ENCODE assay signal across 6 cellular contexts in the genomic region with DNA sequence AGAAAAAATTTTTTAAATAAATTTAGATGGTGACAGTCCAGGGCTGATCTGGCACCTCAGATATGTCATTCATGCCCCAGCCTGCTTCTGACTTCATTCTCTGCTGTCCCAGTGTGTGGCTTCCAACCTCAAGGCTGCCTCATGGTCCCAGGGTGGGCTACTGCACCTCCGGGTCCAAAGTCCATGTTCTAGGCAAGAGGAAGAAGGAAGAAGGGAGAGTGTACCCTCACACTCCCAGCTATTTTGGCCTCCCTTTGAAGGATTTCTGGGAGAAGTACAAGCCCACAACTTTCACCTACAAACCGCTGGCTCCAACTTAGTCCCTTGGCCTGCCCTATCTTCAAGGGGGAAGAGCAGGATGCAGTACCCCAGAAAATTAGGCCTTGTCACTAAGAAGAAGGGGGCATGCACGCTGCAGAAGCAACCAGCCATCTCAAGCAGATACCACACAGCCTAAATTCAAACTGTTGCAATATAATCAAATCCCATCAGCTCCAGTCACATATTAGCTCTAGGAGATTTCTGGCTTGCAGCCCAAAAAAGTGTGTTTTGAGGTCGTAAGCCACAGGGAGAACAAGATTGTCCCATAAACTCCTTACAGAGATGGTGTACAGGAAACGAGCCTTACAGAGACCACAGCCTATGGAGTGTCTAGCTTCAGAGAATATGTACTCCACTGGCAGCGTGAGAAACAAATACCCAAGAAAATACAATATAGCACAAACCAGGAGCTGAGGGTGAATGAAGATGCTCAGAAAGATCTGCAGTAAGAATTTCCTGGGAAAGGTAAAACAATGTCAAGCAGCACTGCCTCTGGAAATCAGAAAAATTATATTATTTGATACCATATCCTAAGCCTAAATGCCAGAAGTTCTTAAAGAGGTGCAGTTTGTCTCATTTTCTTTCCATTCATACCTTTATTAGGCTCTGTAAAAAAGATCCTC. TPM values are rescaled to one million over a fixed set of nuclear protein-coding genes. Genes with fewer than 3 reads are reported as not detected.
A peak's percentile ranks its signal among the peaks of the same experiment; 100 is the strongest.
DNase-seq lines count a peak whose midpoint lies in the region; ATAC-seq and TF ChIP-seq lines count a peak whose summit lies in the region.

No MANE protein-coding gene starts in this region.

- no peaks in the 10 kb centered on the region for H3K27me3 Mint-ChIP-seq in activated T-helper 17 cell treated with anti-CD3 and anti-CD28 coated beads, Interleukin-2, amount 50 U/mL, for 72 hours

- H2AK5ac ChIP-seq in mesendoderm (ENCODE audit: low read length): no peak overlapping the region

- H3K36me3 ChIP-seq in muscle layer of duodenum (ENCODE audit: control insufficient read depth in 1 of 2, insufficient read depth in 2 of 2, low read length in 2 of 2) (peaks cover 0 to 2% of the 10 kb centered on the region in 2 donors), mesendoderm (ENCODE audit: control insufficient read depth, insufficient read depth, low read length) (no peaks in the 10 kb centered on the region)

- H4K5ac ChIP-seq in mesendoderm (ENCODE audit: low read length): no peak overlapping the region

- H3K4me1 ChIP-seq in muscle layer of duodenum (ENCODE audit: control insufficient read depth in 1 of 2, insufficient read depth in 2 of 2, low read length in 2 of 2) (peaks cover 3 to 9% of the 10 kb centered on the region in 2 donors), mesendoderm (ENCODE audit: control insufficient read depth, low read depth, low read length) (no peaks in the 10 kb centered on the region)

- H3K27ac Mint-ChIP-seq in activated T-helper 17 cell treated with anti-CD3 and anti-CD28 coated beads, Interleukin-2, amount 50 U/mL, for 72 hours: no peak overlapping the region

- H2BK5ac ChIP-seq in mesendoderm (ENCODE audit: low read length): no peak overlapping the region

- no peaks in the 10 kb centered on the region for H3K9me3 Mint-ChIP-seq in activated T-helper 17 cell treated with anti-CD3 and anti-CD28 coated beads, Interleukin-2, amount 50 U/mL, for 72 hours

- H3K27ac ChIP-seq in muscle layer of duodenum (ENCODE audit: low read length) (peak overlapping the region; percentile 93), mesendoderm (ENCODE audit: low read depth, low read length) (no peak overlapping the region)

- no peak overlapping the region for H3K4me2 ChIP-seq in mesendoderm (ENCODE audit: low read length)

- H3K9ac ChIP-seq in mesendoderm (ENCODE audit: low read length): no peak overlapping the region

- H3K27me3 ChIP-seq in muscle layer of duodenum (ENCODE audit: low read depth, low read length): no peaks in the 10 kb centered on the region
- H3K27me3 ChIP-seq in mesendoderm (ENCODE audit: insufficient read depth, low read length, poor library complexity): no peaks in the 10 kb centered on the region

- H3K79me2 ChIP-seq in mesendoderm (ENCODE audit: control insufficient read depth, insufficient read depth, low read length): no peaks in the 10 kb centered on the region

- peak; percentile 21 for ATAC-seq in activated T-helper 17 cell treated with anti-CD3 and anti-CD28 coated beads, Interleukin-2, amount 50 U/mL, for 72 hours (replicated peaks)
- no peak for ATAC-seq in HG02885 (IDR thresholded peaks at IDR 0.05; ENCODE audit: poor library complexity, unreplicated experiment)

- DNase-seq in GM13976 (ENCODE audit: low spot score) (no peak), mesendoderm (no peak)

- no peaks in the 10 kb centered on the region for H3K9me3 ChIP-seq in muscle layer of duodenum (ENCODE audit: control insufficient read depth in 1 of 2, low read length in 2 of 2)

- no peaks in the 10 kb centered on the region for H3K79me1 ChIP-seq in mesendoderm (ENCODE audit: low read length)

- no peak overlapping the region for H2BK120ac ChIP-seq in mesendoderm (ENCODE audit: low read depth, low read length)

- H3K4ac ChIP-seq in mesendoderm (ENCODE audit: low read depth, low read length): no peak overlapping the region

- WGBS in mesendoderm (ENCODE audit: extremely low coverage, insufficient coverage, low lambda C conversion rate): no CpG with 5 or more reads among the region's 6 CpGs

- no peak for TF ChIP-seq CTCF in GM13976 (IDR thresholded peaks at IDR 0.05; ENCODE audit: borderline replicate concordance, control extremely low read depth, extremely low read depth, insufficient read depth, missing control alignments)

- H3K36me3 Mint-ChIP-seq in activated T-helper 17 cell treated with anti-CD3 and anti-CD28 coated beads, Interleukin-2, amount 50 U/mL, for 72 hours (ENCODE audit: low read depth): peaks cover 20% of the 10 kb centered on the region

- H3K56ac ChIP-seq in mesendoderm (ENCODE audit: low read length): no peak overlapping the region

- H3K18ac ChIP-seq in mesendoderm (ENCODE audit: low read length): no peak overlapping the region

- in situ Hi-C loops in GM13976 (cut with MboI; ENCODE audit: low sequenced_read_pairs, unreplicated experiment): no loop called here

- H3K23ac ChIP-seq in mesendoderm (ENCODE audit: low read length): no peak overlapping the region

- no peak overlapping the region for H2BK15ac ChIP-seq in mesendoderm (replicated peaks; ENCODE audit: low read depth)

- H3K4me1 Mint-ChIP-seq in activated T-helper 17 cell treated with anti-CD3 and anti-CD28 coated beads, Interleukin-2, amount 50 U/mL, for 72 hours: peaks cover 41% of the 10 kb centered on the region

- no peak overlapping the region for H4K8ac ChIP-seq in mesendoderm (ENCODE audit: low read depth, low read length)

- H3K4me3 ChIP-seq in GM08714 (ENCODE audit: low read length) (peak overlapping the region; percentile 37), muscle layer of duodenum (ENCODE audit: low read depth in 1 of 2, low read length in 2 of 2) (peak overlapping the region; percentile 84 to 85), mesendoderm (ENCODE audit: low read length) (no peak overlapping the region)

- H3K4me3 Mint-ChIP-seq in activated T-helper 17 cell treated with anti-CD3 and anti-CD28 coated beads, Interleukin-2, amount 50 U/mL, for 72 hours: no peak overlapping the region

RNA-seq across cellular contexts. Expression of a gene that starts 0.8 kb away (rescaled TPM):
- total RNA-seq in activated T-helper 17 cell treated with anti-CD3 and anti-CD28 coated beads, Interleukin-2, amount 50 U/mL, for 72 hours: 100 to 1,000 TPM in 1 of 2 donors, 10 to 100 TPM in 1; 70.5 to 134 TPM
- 0.49 TPM for polyA plus RNA-seq in mesendoderm (2013, experiment 1 of 2)
- polyA plus RNA-seq in mesendoderm (2013, experiment 2 of 2): 0.52 TPM

RNA-seq across cellular contexts. Expression of a gene that starts 18.8 kb away (rescaled TPM):
- 10 to 100 TPM; 20.7 to 46.3 TPM for total RNA-seq in activated T-helper 17 cell treated with anti-CD3 and anti-CD28 coated beads, Interleukin-2, amount 50 U/mL, for 72 hours
- polyA plus RNA-seq in mesendoderm (2013, experiment 1 of 2): 7.0 TPM
- 6.1 TPM for polyA plus RNA-seq in mesendoderm (2013, experiment 2 of 2)

RNA-seq across cellular contexts. Expression of a gene that starts 37.9 kb away (rescaled TPM):
- total RNA-seq in activated T-helper 17 cell treated with anti-CD3 and anti-CD28 coated beads, Interleukin-2, amount 50 U/mL, for 72 hours: 10 to 100 TPM; 35.1 to 70.0 TPM
- polyA plus RNA-seq in mesendoderm (2013, experiment 1 of 2): 0.66 TPM
- polyA plus RNA-seq in mesendoderm (2013, experiment 2 of 2): 0.84 TPM
